8 cellular contexts compared by ENCODE assay signal in genomic region chr22:37742374-37743092, GRCh38. TPM values are rescaled to one million over a fixed set of nuclear protein-coding genes. Genes with fewer than 3 reads are reported as not detected.
A peak's percentile ranks its signal among the peaks of the same experiment; 100 is the strongest.
DNase-seq lines count a peak whose midpoint lies in the region; ATAC-seq and TF ChIP-seq lines count a peak whose summit lies in the region.

No MANE protein-coding gene starts in this region.

- peaks cover 0 to 4% (median 0%) of the 10 kb centered on the region in 3 donors for H3K27me3 Mint-ChIP-seq in CD14-positive monocyte (ENCODE audit: low read depth in 3 of 3)
- H3K27me3 Mint-ChIP-seq in naive thymus-derived CD8-positive, alpha-beta T cell = peaks cover 0 to 9% (median 0%) of the 10 kb centered on the region in 5 donors

- H3K9me3 Mint-ChIP-seq in CD14-positive monocyte = peaks cover 0 to 2% (median 0%) of the 10 kb centered on the region in 7 donors
- no peaks in the 10 kb centered on the region for H3K9me3 Mint-ChIP-seq in naive thymus-derived CD8-positive, alpha-beta T cell

- peaks cover 84% of the 10 kb centered on the region for H3K4me1 Mint-ChIP-seq in CD14-positive monocyte
- peaks cover 15 to 39% (median 25%) of the 10 kb centered on the region in 4 donors for H3K4me1 Mint-ChIP-seq in naive thymus-derived CD8-positive, alpha-beta T cell

- H3K4me3 Mint-ChIP-seq in CD14-positive monocyte = no peak overlapping the region
- no peak overlapping the region for H3K4me3 Mint-ChIP-seq in naive thymus-derived CD8-positive, alpha-beta T cell

- CTCF ChIA-PET in mammary epithelial cell (lab: Charles Lee; ENCODE audit: low non-redundant PET) = no interaction called here

- TF ChIP-seq CTCF in CD14-positive monocyte (IDR thresholded peaks at IDR 0.05) = no peak
- TF ChIP-seq CTCF in mammary epithelial cell (conservative IDR thresholded peaks at IDR 0.05 in 1 of 2, IDR thresholded peaks at IDR 0.05 in 1 of 2; ENCODE audit: extremely low read depth in 1 of 2, insufficient read depth in 1 of 2, low read depth in 1 of 2, low read length in 2 of 2) = no peak

- POLR2A ChIA-PET in naive thymus-derived CD8-positive, alpha-beta T cell (lab: Charles Lee) = interaction anchor here (0.8 kb wide), 1 partner anchor 9 kb away, joined by 3 read pairs; no protein-coding TSS in a partner anchor

- ATAC-seq in naive thymus-derived CD8-positive, alpha-beta T cell = no peak
- ATAC-seq in HG02642 (IDR thresholded peaks at IDR 0.05; ENCODE audit: poor library complexity, unreplicated experiment) = no peak
- ATAC-seq in sciatic nerve = no peak

- peaks cover 19% of the 10 kb centered on the region for H3K36me3 ChIP-seq in MG63
- no peaks in the 10 kb centered on the region for H3K36me3 ChIP-seq in mammary epithelial cell (ENCODE audit: insufficient read depth, low read length)

- peak; percentile 61 for DNase-seq in CD14-positive monocyte (ENCODE audit: low spot score)
- peak; percentile 92 for DNase-seq in MG63
- peak; percentile 95 for DNase-seq in mammary epithelial cell
- DNase-seq in naive thymus-derived CD8-positive, alpha-beta T cell = no peak
- no peak for DNase-seq in ecto neural progenitor cell (ENCODE audit: low spot score)
- DNase-seq in T-helper 9 cell = no peak
- DNase-seq in sciatic nerve (ENCODE audit: low spot score) = no peak

- no TSS peak for BruUV-seq in mammary epithelial cell (replicated peaks; lab: Mats Ljungman, UMichigan)

- WGBS in mammary epithelial cell (ENCODE audit: low coverage, missing lambda C conversion rate) = 36% methylated on average over 12 of the region's 14 CpGs

- H3K4me3 ChIP-seq in MG63 = no peak overlapping the region; the same call in 1 of the 2 replicates
- H3K4me3 ChIP-seq in mammary epithelial cell (replicated peaks in 1 of 3; ENCODE audit: insufficient read depth in 1 of 3, low read depth in 2 of 3, low read length in 3 of 3) = no peak overlapping the region

- peak overlapping the region; percentile 83 to 98 (median 91) for H3K27ac Mint-ChIP-seq in CD14-positive monocyte
- peak overlapping the region in 7 of 10 donors; percentile 17 to 89 (median 62) for H3K27ac Mint-ChIP-seq in naive thymus-derived CD8-positive, alpha-beta T cell

- H4K20me1 ChIP-seq in mammary epithelial cell (ENCODE audit: insufficient read depth, low read length) = no peaks in the 10 kb centered on the region

- H3K4me2 ChIP-seq in mammary epithelial cell (ENCODE audit: insufficient read depth, low read depth, low read length) = no peak overlapping the region

- H3K27ac ChIP-seq in mammary epithelial cell (ENCODE audit: insufficient read depth, low read depth, low read length) = no peak overlapping the region

- intact Hi-C loops in CD14-positive monocyte (cut with micrococcal nuclease) = loop anchor here (10.0 kb wide), 2 partner anchors 68 to 102 kb away; partner anchors contain the start of genes ANKRD54 (in 1 of the 2), EIF3L (in 1 of the 2) and LGALS1 (in 1 of the 2)
- intact Hi-C loops in mammary epithelial cell (cut with micrococcal nuclease) = loop anchor here (5.0 kb wide), 1 partner anchor 35 kb away; no protein-coding TSS in a partner anchor
- intact Hi-C loops in sciatic nerve (cut with DNase I) = no loop called here

- peaks cover 10 to 25% of the 10 kb centered on the region in 2 donors for H3K36me3 Mint-ChIP-seq in CD14-positive monocyte
- H3K36me3 Mint-ChIP-seq in naive thymus-derived CD8-positive, alpha-beta T cell = no peaks in the 10 kb centered on the region

- H3K9me3 ChIP-seq in MG63 (no peaks in the 10 kb centered on the region), mammary epithelial cell (replicated peaks; ENCODE audit: insufficient read depth, low read length) (no peaks in the 10 kb centered on the region)

- in situ Hi-C loops in mammary epithelial cell (cut with MboI; ENCODE audit: low sequenced_read_pairs in 2 of 2) = no loop called here

- peaks cover 21% of the 10 kb centered on the region for H3K79me2 ChIP-seq in mammary epithelial cell (ENCODE audit: insufficient read depth, low read length)

- no peak overlapping the region for H3K9ac ChIP-seq in mammary epithelial cell (ENCODE audit: insufficient read depth, low read length)

- dilution Hi-C loops in mammary epithelial cell (cut with HindIII; ENCODE audit: low sequenced_read_pairs) = loop anchor here (10.0 kb wide), 1 partner anchor 418 kb away; no protein-coding TSS in a partner anchor

- peaks cover 50% of the 10 kb centered on the region for H3K4me1 ChIP-seq in mammary epithelial cell (ENCODE audit: insufficient read depth, low read length)

- no peaks in the 10 kb centered on the region for H3K27me3 ChIP-seq in MG63
- H3K27me3 ChIP-seq in mammary epithelial cell (ENCODE audit: insufficient read depth, low read length) = no peaks in the 10 kb centered on the region

- no peak overlapping the region for H2AFZ ChIP-seq in mammary epithelial cell (ENCODE audit: low read depth, low read length)

RNA-seq across cellular contexts. Expression of gene TRIOBP, which starts 45.7 kb away (rescaled TPM):
- polyA plus RNA-seq in CD14-positive monocyte (10 to 100 TPM; 43.0 to 46.6 TPM), mammary epithelial cell (34.2 TPM)
- total RNA-seq in MG63 (2014; rRNA removed; shearing (Covaris generic); ENCODE audit: low replicate concordance) = 154 and 194 TPM in 2 replicates
- total RNA-seq in mammary epithelial cell (100 to 1,000 TPM; 117 to 138 TPM), sciatic nerve (84.0 TPM)
- polyA minus RNA-seq in mammary epithelial cell = 75.7 TPM
- 10 to 100 TPM; 26.4 to 30.9 TPM for total RNA-seq in naive thymus-derived CD8-positive, alpha-beta T cell
- polyA plus RNA-seq in naive thymus-derived CD8-positive, alpha-beta T cell = 10 to 100 TPM in 2 of 3 donors, 1 to 10 TPM in 1; 7.8 to 11.6 (median 10.7) TPM

RNA-seq across cellular contexts. Expression of gene NOL12, which starts 56.4 kb away (rescaled TPM):
- polyA plus RNA-seq in CD14-positive monocyte = 10 to 100 TPM; 47.3 to 49.2 TPM
- 61.0 and 111 TPM in 2 replicates for total RNA-seq in MG63 (2014; rRNA removed; shearing (Covaris generic); ENCODE audit: low replicate concordance)
- total RNA-seq in mammary epithelial cell = 10 to 100 TPM in 1 of 2 donors, 1 to 10 TPM in 1; 8.0 to 32.4 TPM
- polyA plus RNA-seq in mammary epithelial cell = 21.2 TPM
- 11.9 TPM for polyA minus RNA-seq in mammary epithelial cell
- 10 to 100 TPM; 47.9 to 48.6 TPM for total RNA-seq in naive thymus-derived CD8-positive, alpha-beta T cell
- 10 to 100 TPM; 35.0 to 46.4 (median 43.8) TPM for polyA plus RNA-seq in naive thymus-derived CD8-positive, alpha-beta T cell
- total RNA-seq in sciatic nerve = 21.2 TPM

Comparison
In these comparisons a context has a peak if more than half of its experiments do, and no peak if none do; other contexts are left out.
1. DNase-seq: peak in CD14-positive monocyte (single experiment), MG63 (single experiment) and mammary epithelial cell (single experiment); none in naive thymus-derived CD8-positive, alpha-beta T cell (0 of 10), ecto neural progenitor cell (single experiment), T-helper 9 cell (single experiment) and sciatic nerve (single experiment).